33 cellular contexts compared by ENCODE assay signal in the genomic region with DNA sequence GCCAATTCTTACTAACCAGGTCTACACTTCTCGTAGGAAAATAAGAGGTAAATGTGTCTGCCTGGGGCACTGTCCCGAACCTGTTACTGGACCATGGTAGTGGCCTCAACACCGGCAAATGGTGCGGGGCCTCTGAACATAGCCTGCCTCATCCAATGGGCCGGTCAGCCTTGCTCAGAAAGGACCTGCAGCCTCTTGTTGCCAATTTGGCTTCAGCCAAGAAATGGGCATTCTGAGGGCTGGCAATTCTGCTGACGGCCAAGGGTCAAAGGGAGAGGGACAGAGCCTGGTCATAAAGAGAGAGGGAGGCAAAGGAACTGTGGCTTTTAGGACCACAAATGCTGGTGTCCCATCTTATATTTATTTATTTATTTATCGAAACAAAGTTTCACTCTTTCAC.
DNase-seq lines count a peak whose midpoint lies in the region; ATAC-seq, FAIRE-seq and TF ChIP-seq lines count a peak whose summit lies in the region.
"Had no signal": no experiment of that assay in that cellular context is flagged by ENCODE, and none has a peak within 500 bp of the region (broad histone marks: within the 10 kb centered on the region; RNA-seq: fewer than 3 reads in every experiment).

No MANE protein-coding gene starts in this region.

- H2AFZ ChIP-seq in HepG2 (ENCODE audit: low read length): no peak overlapping the region

- H3K27ac ChIP-seq in right lobe of liver (no peak overlapping the region), HepG2 (ENCODE audit: extremely low read length, insufficient read depth, low read length) (no peak overlapping the region)
- H3K27ac ChIP-seq: 22Rv1; A549; BLaER1; BLaER1 treated with 17β-estradiol and CSF1 and Interleukin-3, amounts not matched to agents 10 nM and 100 nM; C4-2B had no signal

- TF ChIP-seq RAD21 in HepG2 (CRISPR knock-in tag; IDR thresholded peaks at IDR 0.05): no peak

- no peaks in the 10 kb centered on the region for H3K27me3 ChIP-seq in right lobe of liver
- no peaks in the 10 kb centered on the region for H3K27me3 ChIP-seq in HepG2 (ENCODE audit: control insufficient read depth in 1 of 2, insufficient read depth in 2 of 2, low read length in 2 of 2)
- H3K27me3 ChIP-seq: BE2C had no signal

- intact Hi-C loops in right lobe of liver (cut with DNase I): no loop called here
- intact Hi-C loops in HepG2 (cut with micrococcal nuclease; ENCODE audit: unreplicated experiment): loop anchor here (5.0 kb wide), 1 partner anchor 1664 kb away; no protein-coding TSS in a partner anchor
- intact Hi-C loops in posterior vena cava (cut with DNase I): no loop called here

- ATAC-seq in right lobe of liver (peak in 3 of 4 donors; percentile 18 to 67 (median 63)), HepG2 (no peak), left lobe of liver (peak; percentile 77)
- ATAC-seq: A549; CD8-positive, alpha-beta T cell had no signal

- H3K9me3 ChIP-seq in right lobe of liver (no peaks in the 10 kb centered on the region), HepG2 (ENCODE audit: low read length) (no peaks in the 10 kb centered on the region)
- H3K9me3 ChIP-seq: A549, BE2C, Caco-2 had no signal

- TF ChIP-seq POLR2A in right lobe of liver (IDR thresholded peaks at IDR 0.05) (no peak), HepG2 (IDR thresholded peaks at IDR 0.05; ENCODE audit: insufficient read depth in 1 of 2, low read depth in 2 of 2, low read length in 2 of 2) (no peak)

- POLR2A ChIA-PET in HepG2 (lab: Yijun Ruan, JAX): no interaction called here

- H3K36me3 ChIP-seq in right lobe of liver (no peaks in the 10 kb centered on the region), HepG2 (replicated peaks in 1 of 2; ENCODE audit: control insufficient read depth in 1 of 2, insufficient read depth in 2 of 2, low read length in 2 of 2) (no peaks in the 10 kb centered on the region)
- H3K36me3 ChIP-seq: BE2C; BLaER1; BLaER1 treated with 17β-estradiol and CSF1 and Interleukin-3, amounts not matched to agents 10 nM and 100 nM had no signal

- DNase-seq in right lobe of liver: peak in 2 of 3 donors; percentile 66 to 74
- no peak for DNase-seq in HepG2 (ENCODE audit: low spot score)
- peak; percentile 74 for DNase-seq in left lobe of liver (ENCODE audit: low spot score)
- peak; percentile 58 for DNase-seq in posterior vena cava (ENCODE audit: low spot score)
- no peak for DNase-seq in NCI-H2081 (lab: John Stamatoyannopoulos, UW)
- no peak for DNase-seq in hepatic stellate cell (ENCODE audit: low spot score)
- DNase-seq: 8988T; ACHN; AML-193; BE2C; C1 segment of cervical spinal cord; Caco-2; Calu3; CD4-positive, alpha-beta memory T cell; CD4-positive, alpha-beta T cell; CD4-positive, CD25-positive, alpha-beta regulatory T cell; CD8-positive, alpha-beta memory T cell; CD8-positive, alpha-beta T cell; COR-L47; DMS 273 treated with DMSO at 0.1 percent for 48 hours; DMS153; DMS53; DMS79; DMS79 treated with DMSO at 0.1 percent for 48 hours; DND-41; EL had no signal

- WGBS in right lobe of liver (ENCODE audit: insufficient coverage, low coverage, low lambda C conversion rate, missing lambda C conversion rate): 57% methylated on average over 6 of the region's 7 CpGs
- 100% methylated on average over 1 of the region's 7 CpGs for WGBS in HepG2 (ENCODE audit: low lambda C conversion rate)

- TF ChIP-seq EP300 in HepG2 (IDR thresholded peaks at IDR 0.05; ENCODE audit: low read depth in 2 of 2, low read length in 2 of 2) (no peak), HepG2 (CRISPR knock-in tag; IDR thresholded peaks at IDR 0.05; ENCODE audit: borderline replicate concordance) (no peak)

- CTCF ChIA-PET in HepG2 (lab: Yijun Ruan, JAX; ENCODE audit: low intra/inter-chr PET ratio, low total read pairs): no interaction called here

- H3K4me2 ChIP-seq in HepG2 (ENCODE audit: low read depth, low read length): no peak overlapping the region
- H3K4me2 ChIP-seq: A549; BLaER1 treated with 17β-estradiol and CSF1 and Interleukin-3, amounts not matched to agents 10 nM and 100 nM had no signal

- H4K20me1 ChIP-seq in HepG2 (ENCODE audit: insufficient read depth, low read length): no peaks in the 10 kb centered on the region
- H4K20me1 ChIP-seq: BLaER1; BLaER1 treated with 17β-estradiol and CSF1 and Interleukin-3, amounts not matched to agents 10 nM and 100 nM had no signal

- FAIRE-seq in HepG2 (lab: Jason Lieb, UNC): no peak
- FAIRE-seq: A204.1, A549, D721Med had no signal

- H3K4me1 ChIP-seq in right lobe of liver (peaks cover 0 to 8% (median 0%) of the 10 kb centered on the region in 4 donors), HepG2 (ENCODE audit: insufficient read depth, low read length) (peaks cover 29% of the 10 kb centered on the region)
- H3K4me1 ChIP-seq: A549, BE2C, Caco-2 had no signal

- TF ChIP-seq CTCF in right lobe of liver (IDR thresholded peaks at IDR 0.05) (no peak), HepG2 (CRISPR knock-in tag; IDR thresholded peaks at IDR 0.05) (no peak)

- no TSS peak for BruUV-seq in HepG2 (replicated peaks; lab: Mats Ljungman, UMichigan)

- H3K4me3 ChIP-seq in right lobe of liver (no peak overlapping the region), HepG2 (replicated peaks in 1 of 3; ENCODE audit: insufficient read depth in 1 of 3, low read depth in 2 of 3, low read length in 3 of 3) (no peak overlapping the region)
- H3K4me3 ChIP-seq: A549; BLaER1; BLaER1 treated with 17β-estradiol and CSF1 and Interleukin-3, amounts not matched to agents 10 nM and 100 nM had no signal

- H3K9ac ChIP-seq in HepG2 (ENCODE audit: insufficient read depth, low read depth, low read length): no peak overlapping the region
- H3K9ac ChIP-seq: BLaER1; BLaER1 treated with 17β-estradiol and CSF1 and Interleukin-3, amounts not matched to agents 10 nM and 100 nM had no signal

- no peaks in the 10 kb centered on the region for H3K79me2 ChIP-seq in HepG2 (ENCODE audit: insufficient read depth, low read length)

- in situ Hi-C loops in HepG2 (cut with HindIII; ENCODE audit: extremely low pct_ligation_motif_present, low pct_unique_long_range_greater_than_20kb): no loop called here

TF ChIP-seq in HepG2, 621 proteins besides CTCF, POLR2A, EP300 and RAD21:
- TF ChIP-seq ZNF644 (CRISPR knock-in tag; IDR thresholded peaks at IDR 0.05; ENCODE audit: low read depth): no peak
- TF ChIP-seq PHF21A (CRISPR knock-in tag; IDR thresholded peaks at IDR 0.05): no peak
- no peak for TF ChIP-seq DNMT1 (CRISPR knock-in tag; IDR thresholded peaks at IDR 0.05)

Comparison
In these comparisons a context has a peak if more than half of its experiments do, and no peak if none do; other contexts are left out.
1. DNase-seq: peak in right lobe of liver (2 of 3), left lobe of liver (single experiment) and posterior vena cava (single experiment); none in HepG2 (single experiment), NCI-H2081 (0 of 2) and hepatic stellate cell (single experiment).